Comparison of ENCODE assay signal across 20 cellular contexts in the genomic region with DNA sequence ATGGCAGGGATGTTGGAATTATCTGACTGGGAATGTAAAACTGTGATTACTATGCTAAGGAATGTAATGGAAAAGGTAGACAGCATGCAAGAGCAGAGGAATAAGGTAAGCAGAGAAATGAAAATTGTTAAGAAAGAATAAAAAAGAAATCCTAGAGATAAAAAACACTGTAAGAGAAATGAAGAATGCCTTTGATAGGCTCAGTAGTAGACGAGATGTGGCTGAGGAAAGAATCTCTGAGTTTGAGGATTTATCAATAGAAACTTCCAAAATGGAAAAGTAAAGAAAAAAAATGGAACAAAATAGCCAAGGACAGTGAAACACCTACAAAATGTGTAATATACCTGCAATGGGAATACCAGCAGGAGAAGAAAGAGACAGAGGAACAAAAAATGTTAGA.
A peak's percentile ranks its signal among the peaks of the same experiment; 100 is the strongest.
DNase-seq lines count a peak whose midpoint lies in the region; TF ChIP-seq lines count a peak whose summit lies in the region.
"Had no signal": no experiment of that assay in that cellular context is flagged by ENCODE, and none has a peak within 500 bp of the region (broad histone marks: within the 10 kb centered on the region; RNA-seq: fewer than 3 reads in every experiment).

No MANE protein-coding gene starts in this region.

- CTCF ChIA-PET in Caco-2 (lab: Charles Lee): no interaction called here

- TF ChIP-seq CTCF in Caco-2 (IDR thresholded peaks at IDR 0.05; ENCODE audit: insufficient read depth in 1 of 2, low read depth in 1 of 2, low read length in 1 of 2, severe bottlenecking in 1 of 2, unreplicated experiment in 1 of 2): no peak
- no peak for TF ChIP-seq CTCF in endodermal cell (conservative IDR thresholded peaks at IDR 0.05)

- POLR2A ChIA-PET in Caco-2 (lab: Charles Lee): no interaction called here

- intact Hi-C loops in Caco-2 (cut with micrococcal nuclease; ENCODE audit: unreplicated experiment): loop anchor here (2.0 kb wide), 1 partner anchor 70 kb away; no protein-coding TSS in a partner anchor

- no peak overlapping the region for H3K14ac ChIP-seq in trophoblast cell (ENCODE audit: low read length)

- H3K9ac ChIP-seq in endodermal cell (ENCODE audit: extremely low read depth, low read length, poor library complexity, severe bottlenecking) (no peak overlapping the region), trophoblast cell (ENCODE audit: low read length) (no peak overlapping the region)
- H3K9ac ChIP-seq: BLaER1 treated with 17β-estradiol and CSF1 and Interleukin-3, amounts not matched to agents 10 nM and 100 nM had no signal

- H2BK120ac ChIP-seq in trophoblast cell (ENCODE audit: insufficient read depth, low read length, poor library complexity): no peak overlapping the region

- H3K27me3 ChIP-seq in Caco-2 (replicated peaks; ENCODE audit: control insufficient read depth, insufficient read depth, low read length) (no peaks in the 10 kb centered on the region), endodermal cell (ENCODE audit: control insufficient read depth, insufficient read depth, low read length, poor library complexity, severe bottlenecking) (no peaks in the 10 kb centered on the region), trophoblast cell (ENCODE audit: insufficient read depth, low read length) (no peaks in the 10 kb centered on the region)
- H3K27me3 ChIP-seq: BLaER1 treated with 17β-estradiol and CSF1 and Interleukin-3, amounts not matched to agents 10 nM and 100 nM had no signal

- H2BK5ac ChIP-seq in trophoblast cell (ENCODE audit: low read depth, low read length, poor library complexity): no peak overlapping the region

- H2AK5ac ChIP-seq in trophoblast cell (ENCODE audit: low read length): no peak overlapping the region

- H3K36me3 Mint-ChIP-seq in Caco-2 (ENCODE audit: insufficient read depth, unreplicated experiment): peaks cover 26% of the 10 kb centered on the region
- H3K36me3 Mint-ChIP-seq in endodermal cell (ENCODE audit: low read depth): peaks cover 24% of the 10 kb centered on the region

- WGBS in endodermal cell (ENCODE audit: insufficient coverage in 1 of 2, insufficient read length in 1 of 2), 2 experiments: 97 to 100% methylated on average over 1 of the region's 1 CpG
- WGBS in trophoblast cell (ENCODE audit: extremely low coverage, insufficient coverage, insufficient read length): no CpG with 5 or more reads among the region's 1 CpG

- H3K9me3 Mint-ChIP-seq in Caco-2 (ENCODE audit: unreplicated experiment): peaks cover 33% of the 10 kb centered on the region
- peaks cover 42% of the 10 kb centered on the region for H3K9me3 Mint-ChIP-seq in endodermal cell

- H3K79me1 ChIP-seq in trophoblast cell (ENCODE audit: low read length): peaks cover 6% of the 10 kb centered on the region

- H3K27ac Mint-ChIP-seq in Caco-2 (ENCODE audit: unreplicated experiment): peak overlapping the region; percentile 27
- no peak overlapping the region for H3K27ac Mint-ChIP-seq in endodermal cell
- H3K27ac Mint-ChIP-seq: B cell; CD4-positive, alpha-beta T cell; CD8-positive, alpha-beta T cell had no signal

- no peak overlapping the region for H2AFZ ChIP-seq in trophoblast cell (ENCODE audit: insufficient read depth, low read length, poor library complexity)

- H3K27ac ChIP-seq in endodermal cell (ENCODE audit: low read depth, low read length) (no peak overlapping the region), trophoblast cell (ENCODE audit: low read depth, low read length) (no peak overlapping the region)
- H3K27ac ChIP-seq: BLaER1 treated with 17β-estradiol and CSF1 and Interleukin-3, amounts not matched to agents 10 nM and 100 nM; C4-2B had no signal

- H3K9me3 ChIP-seq in Caco-2: peaks cover 72% of the 10 kb centered on the region
- H3K9me3 ChIP-seq in endodermal cell (ENCODE audit: control insufficient read depth, low read length): peaks cover 39% of the 10 kb centered on the region
- H3K9me3 ChIP-seq in trophoblast cell (ENCODE audit: insufficient read depth, low read depth, low read length): no peaks in the 10 kb centered on the region

- no peak overlapping the region for H4K8ac ChIP-seq in trophoblast cell (ENCODE audit: low read depth, low read length)

- no peak overlapping the region for H4K12ac ChIP-seq in trophoblast cell (ENCODE audit: low read depth, low read length)

- H3K23ac ChIP-seq in trophoblast cell (ENCODE audit: low read length): no peak overlapping the region

- H3K4me1 Mint-ChIP-seq in Caco-2 (ENCODE audit: low read depth, unreplicated experiment) (peaks cover 25% of the 10 kb centered on the region), endodermal cell (peaks cover 16% of the 10 kb centered on the region)
- H3K4me1 Mint-ChIP-seq: B cell had no signal

- peak overlapping the region; percentile 7 for H3K4me3 Mint-ChIP-seq in Caco-2 (ENCODE audit: unreplicated experiment)
- H3K4me3 Mint-ChIP-seq in endodermal cell: no peak overlapping the region
- H3K4me3 Mint-ChIP-seq: B cell; CD4-positive, alpha-beta T cell; CD8-positive, alpha-beta T cell had no signal

- no peak overlapping the region for H3K18ac ChIP-seq in trophoblast cell (ENCODE audit: low read length)

- BruUV-seq in Caco-2 (replicated peaks; lab: Mats Ljungman, UMichigan): no TSS peak

- no peak overlapping the region for H3K4me2 ChIP-seq in trophoblast cell (ENCODE audit: low read length)
- H3K4me2 ChIP-seq: BLaER1 treated with 17β-estradiol and CSF1 and Interleukin-3, amounts not matched to agents 10 nM and 100 nM had no signal

- H3K79me2 ChIP-seq in trophoblast cell (ENCODE audit: control insufficient read depth, insufficient read depth, low read length, poor library complexity): no peaks in the 10 kb centered on the region

- no peak overlapping the region for H2BK12ac ChIP-seq in trophoblast cell (ENCODE audit: low read length)

- no peaks in the 10 kb centered on the region for H3K27me3 Mint-ChIP-seq in Caco-2 (ENCODE audit: insufficient read depth, unreplicated experiment)
- H3K27me3 Mint-ChIP-seq in endodermal cell (ENCODE audit: insufficient read depth): no peaks in the 10 kb centered on the region
- H3K27me3 Mint-ChIP-seq: B cell; CD4-positive, alpha-beta T cell had no signal

- H3K4me3 ChIP-seq in Caco-2 (ENCODE audit: low read depth, low read length) (no peak overlapping the region), endodermal cell (ENCODE audit: low read length) (peak overlapping the region; percentile 66), trophoblast cell (ENCODE audit: low read depth, low read length) (no peak overlapping the region)
- H3K4me3 ChIP-seq: BLaER1 treated with 17β-estradiol and CSF1 and Interleukin-3, amounts not matched to agents 10 nM and 100 nM; GM12878 had no signal

- H3K4ac ChIP-seq in trophoblast cell (ENCODE audit: low read depth, low read length): no peak overlapping the region

- DNase-seq in Caco-2 (no peak), endodermal cell (no peak), trophoblast cell (peak; percentile 29 to 76), AML-193 (lab: John Stamatoyannopoulos, UW) (no peak), epidermal melanocyte (ENCODE audit: insufficient read length, low spot score) (no peak)
- DNase-seq: 8988T; ACHN; CD4-positive, alpha-beta T cell; CD8-positive, alpha-beta T cell; DMS 273 treated with DMSO at 0.1 percent for 48 hours; DMS153; DMS53; DMS79; DND-41; EL; GDM1 had no signal

- H3K4me1 ChIP-seq in Caco-2: peaks cover 46% of the 10 kb centered on the region
- peaks cover 6% of the 10 kb centered on the region for H3K4me1 ChIP-seq in endodermal cell (ENCODE audit: control insufficient read depth, insufficient read depth, low read length)
- peaks cover 5% of the 10 kb centered on the region in 2 experiments for H3K4me1 ChIP-seq in trophoblast cell (ENCODE audit: control insufficient read depth in 1 of 2, insufficient read depth in 2 of 2, low read length in 2 of 2)
- H3K4me1 ChIP-seq: BLaER1 treated with 17β-estradiol and CSF1 and Interleukin-3, amounts not matched to agents 10 nM and 100 nM had no signal

- H3K36me3 ChIP-seq in Caco-2 (ENCODE audit: control insufficient read depth, insufficient read depth, low read length) (peaks cover 3% of the 10 kb centered on the region), endodermal cell (ENCODE audit: control insufficient read depth, insufficient read depth, low read length) (no peaks in the 10 kb centered on the region), trophoblast cell (ENCODE audit: control insufficient read depth in 1 of 2, insufficient read depth in 2 of 2, low read length in 2 of 2) (no peaks in the 10 kb centered on the region)
- H3K36me3 ChIP-seq: BLaER1 treated with 17β-estradiol and CSF1 and Interleukin-3, amounts not matched to agents 10 nM and 100 nM had no signal

- H4K91ac ChIP-seq in trophoblast cell (ENCODE audit: low read depth, low read length): no peak overlapping the region

Comparison
In these comparisons a context has a peak if more than half of its experiments do, and no peak if none do; other contexts are left out.
1. DNase-seq: peak in trophoblast cell (2 of 2); none in Caco-2 (0 of 2), endodermal cell (single experiment), AML-193 (0 of 2) and epidermal melanocyte (single experiment).